Comparison of ENCODE assay signal across 26 cellular contexts in genomic region chr13:26370495-26370990, GRCh38.
DNase-seq lines count a peak whose midpoint lies in the region; ATAC-seq and TF ChIP-seq lines count a peak whose summit lies in the region.
"Had no signal": no experiment of that assay in that cellular context is flagged by ENCODE, and none has a peak within 500 bp of the region (broad histone marks: within the 10 kb centered on the region; RNA-seq: fewer than 3 reads in every experiment).

No MANE protein-coding gene starts in this region.

- ATAC-seq in IMR-90 (ENCODE audit: low read depth): peak; percentile 95
- ATAC-seq: GM12878 had no signal

- no CpG with 5 or more reads among the region's 2 CpGs for WGBS in IMR-90 (ENCODE audit: extremely low coverage in 2 of 2, insufficient read length in 1 of 2), 2 experiments
- WGBS in prostate gland: 48% methylated on average over 2 of the region's 2 CpGs

- H3K9me3 Mint-ChIP-seq in mesothelial cell of epicardium: no peaks in the 10 kb centered on the region
- H3K9me3 Mint-ChIP-seq: CD14-positive monocyte; CD4-positive, alpha-beta memory T cell; CD4-positive, CD25-positive, alpha-beta regulatory T cell; CD8-positive, alpha-beta memory T cell had no signal

- in situ Hi-C loops in IMR-90 (cut with MboI; ENCODE audit: low sequenced_read_pairs): no loop called here

- no peak overlapping the region for H2AK5ac ChIP-seq in IMR-90 (ENCODE audit: low read depth, low read length)

- H3K14ac ChIP-seq in IMR-90 (replicated peaks; ENCODE audit: low read depth, low read length): no peak overlapping the region

- BruUV-seq in IMR-90 (replicated peaks; lab: Mats Ljungman, UMichigan): no TSS peak

- no peaks in the 10 kb centered on the region for H4K20me1 ChIP-seq in IMR-90 (ENCODE audit: insufficient read depth, low read length)
- H4K20me1 ChIP-seq: BLaER1 had no signal

- H3K4me2 ChIP-seq in IMR-90 (ENCODE audit: low read depth, low read length): peak overlapping the region; percentile 57
- H3K4me2 ChIP-seq: BLaER1 had no signal

- peak overlapping the region; percentile 13 for H3K27ac Mint-ChIP-seq in mesothelial cell of epicardium
- H3K27ac Mint-ChIP-seq: CD14-positive monocyte had no signal

- H2BK5ac ChIP-seq in IMR-90 (ENCODE audit: low read depth, low read length, poor library complexity, severe bottlenecking): no peak overlapping the region

- no peak overlapping the region for H3K27ac ChIP-seq in IMR-90 (ENCODE audit: insufficient read depth, low read length)
- H3K27ac ChIP-seq in prostate gland: no peak overlapping the region
- H3K27ac ChIP-seq: BLaER1 had no signal

- peaks cover 15% of the 10 kb centered on the region for H3K4me1 Mint-ChIP-seq in mesothelial cell of epicardium
- H3K4me1 Mint-ChIP-seq: CD14-positive monocyte had no signal

- no peaks in the 10 kb centered on the region for H3K27me3 Mint-ChIP-seq in mesothelial cell of epicardium (ENCODE audit: low read depth)
- H3K27me3 Mint-ChIP-seq: CD4-positive, alpha-beta memory T cell; CD4-positive, CD25-positive, alpha-beta regulatory T cell; CD8-positive, alpha-beta memory T cell had no signal

- TF ChIP-seq POLR2A in IMR-90 (IDR thresholded peaks at IDR 0.05; ENCODE audit: low read depth, low read length): no peak
- TF ChIP-seq POLR2A in prostate gland (IDR thresholded peaks at IDR 0.05): no peak

- no peak overlapping the region for H4K8ac ChIP-seq in IMR-90 (ENCODE audit: low read depth in 2 of 2, low read length in 2 of 2)

- CTCF ChIA-PET in IMR-90 (lab: Yijun Ruan, JAX): interaction anchor here (0.6 kb wide), 1 partner anchor 68 kb away, joined by 6 read pairs; no protein-coding TSS in a partner anchor

- no peak overlapping the region for H4K91ac ChIP-seq in IMR-90 (ENCODE audit: insufficient read depth, low read depth, low read length)

- H3K9me1 ChIP-seq in IMR-90 (ENCODE audit: insufficient read depth, low read length): no peaks in the 10 kb centered on the region; the same call in 1 of the 2 replicates

- H3K27me3 ChIP-seq in IMR-90 (ENCODE audit: control insufficient read depth, insufficient read depth, low read length): no peaks in the 10 kb centered on the region
- H3K27me3 ChIP-seq in adipocyte (replicated peaks; ENCODE audit: control insufficient read depth, insufficient read depth, low read length): no peaks in the 10 kb centered on the region
- no peaks in the 10 kb centered on the region for H3K27me3 ChIP-seq in prostate gland (replicated peaks; ENCODE audit: insufficient read depth)
- H3K27me3 ChIP-seq: BE2C, BLaER1 had no signal

- no peak overlapping the region for H2AFZ ChIP-seq in IMR-90 (replicated peaks; ENCODE audit: low read length, poor library complexity)

- dilution Hi-C loops in IMR-90 (cut with HindIII; ENCODE audit: low sequenced_read_pairs, unreplicated experiment): no loop called here

- H3K9me3 ChIP-seq in IMR-90 (ENCODE audit: control insufficient read depth, insufficient read depth, low read length): no peaks in the 10 kb centered on the region
- H3K9me3 ChIP-seq in adipocyte (ENCODE audit: control insufficient read depth, low read length): no peaks in the 10 kb centered on the region
- no peaks in the 10 kb centered on the region for H3K9me3 ChIP-seq in prostate gland
- H3K9me3 ChIP-seq: BE2C, BLaER1 had no signal

- TF ChIP-seq RAD21 in IMR-90 (IDR thresholded peaks at IDR 0.05; ENCODE audit: low read length): no peak

- no peak overlapping the region for H3K4me3 Mint-ChIP-seq in mesothelial cell of epicardium
- H3K4me3 Mint-ChIP-seq: CD14-positive monocyte; CD4-positive, alpha-beta memory T cell; CD4-positive, CD25-positive, alpha-beta regulatory T cell had no signal

- no peak overlapping the region for H3K56ac ChIP-seq in IMR-90 (ENCODE audit: extremely low read depth, insufficient read depth, low read length)

- H3K79me1 ChIP-seq in IMR-90 (ENCODE audit: low read depth in 1 of 2, low read length in 2 of 2): no peaks in the 10 kb centered on the region; a peak in 1 of 4 replicates

- no peak overlapping the region for H4K5ac ChIP-seq in IMR-90 (ENCODE audit: low read depth, low read length)

- H3K23ac ChIP-seq in IMR-90 (ENCODE audit: low read depth, low read length): no peak overlapping the region

- no peak overlapping the region for H3K4ac ChIP-seq in IMR-90 (ENCODE audit: low read depth, low read length)

- H2BK120ac ChIP-seq in IMR-90 (ENCODE audit: low read depth, low read length): no peak overlapping the region

- no peak overlapping the region for H2AK9ac ChIP-seq in IMR-90 (replicated peaks; ENCODE audit: low read depth, low read length, poor library complexity)

- TF ChIP-seq CTCF in IMR-90 (conservative IDR thresholded peaks at IDR 0.05; ENCODE audit: low read depth, low read length) (no peak), mesothelial cell of epicardium (IDR thresholded peaks at IDR 0.05; ENCODE audit: unreplicated experiment) (no peak), prostate gland (IDR thresholded peaks at IDR 0.05) (no peak)

- H3K4me1 ChIP-seq in IMR-90 (ENCODE audit: control insufficient read depth, insufficient read depth, low read length) (no peaks in the 10 kb centered on the region; the same call in 1 of the 2 replicates), adipocyte (ENCODE audit: control insufficient read depth, insufficient read depth, low read length) (no peaks in the 10 kb centered on the region), prostate gland (replicated peaks) (no peaks in the 10 kb centered on the region)
- H3K4me1 ChIP-seq: BE2C had no signal

- H3K9ac ChIP-seq in IMR-90 (ENCODE audit: low read depth, low read length) (no peak overlapping the region), adipocyte (ENCODE audit: low read length) (no peak overlapping the region)
- H3K9ac ChIP-seq: BLaER1 had no signal

- H3K36me3 Mint-ChIP-seq in mesothelial cell of epicardium: peaks cover 5% of the 10 kb centered on the region

- H3K4me3 ChIP-seq in IMR-90 (ENCODE audit: insufficient read depth, low read depth, low read length) (no peak overlapping the region), adipocyte (ENCODE audit: low read length) (no peak overlapping the region), prostate gland (no peak overlapping the region)
- H3K4me3 ChIP-seq: BLaER1, GM12878 had no signal

- intact Hi-C loops in IMR-90 (cut with micrococcal nuclease): no loop called here
- intact Hi-C loops in prostate gland (cut with DNase I): no loop called here

- POLR2A ChIA-PET in IMR-90 (lab: Charles Lee; ENCODE audit: unreplicated experiment): no interaction called here

- H3K18ac ChIP-seq in IMR-90 (ENCODE audit: low read depth, low read length): no peak overlapping the region

- no peaks in the 10 kb centered on the region for H3K36me3 ChIP-seq in IMR-90 (ENCODE audit: control insufficient read depth, insufficient read depth, low read length)
- peaks cover 4% of the 10 kb centered on the region for H3K36me3 ChIP-seq in adipocyte (ENCODE audit: control insufficient read depth, insufficient read depth, low read length, severe bottlenecking)
- H3K36me3 ChIP-seq in prostate gland: no peaks in the 10 kb centered on the region
- H3K36me3 ChIP-seq: BE2C had no signal

- no peak overlapping the region for H2BK15ac ChIP-seq in IMR-90 (ENCODE audit: low read depth, low read length)

- H2BK20ac ChIP-seq in IMR-90 (ENCODE audit: low read depth, low read length): no peak overlapping the region

- DNase-seq in IMR-90 (peak; percentile 69), adipocyte (ENCODE audit: low read depth) (peak; percentile 3), iris pigment epithelial cell (ENCODE audit: low read depth) (peak; percentile 22), mesothelial cell of epicardium (ENCODE audit: low spot score in 2 of 2, unreplicated experiment in 2 of 2) (no peak), NCI-H748 treated with DMSO at 0.1 percent for 48 hours (lab: John Stamatoyannopoulos, UW) (no peak), AG08395 (ENCODE audit: low spot score) (no peak), prostate gland (ENCODE audit: low spot score) (no peak)
- no peak for DNase-seq in stimulated activated CD4-positive, alpha-beta T cell treated with anti-CD3 and anti-CD28 coated beads, Interleukin-4, amount 100 ng/mL, for 4 hours
- DNase-seq: 8988T; ACHN; BE2C; C1 segment of cervical spinal cord; CD4-positive, alpha-beta memory T cell; CD4-positive, CD25-positive, alpha-beta regulatory T cell; CD8-positive, alpha-beta memory T cell; COR-L47; DMS 273 treated with DMSO at 0.1 percent for 48 hours; DMS153; DMS53; DMS79; DND-41; EL; GDM1 had no signal

TF ChIP-seq in IMR-90, 13 proteins besides CTCF, POLR2A, EP300 and RAD21:
- TF ChIP-seq MXI1 (IDR thresholded peaks at IDR 0.05; ENCODE audit: borderline replicate concordance, low read depth, low read length) (no peak), RFX5 (IDR thresholded peaks at IDR 0.05; ENCODE audit: low read depth, low read length) (no peak), FOS (IDR thresholded peaks at IDR 0.05; ENCODE audit: low read depth, low read length) (no peak), CEBPB (IDR thresholded peaks at IDR 0.05; ENCODE audit: low read depth, low read length) (no peak), BHLHE40 (IDR thresholded peaks at IDR 0.05; ENCODE audit: low read depth, low read length) (no peak; the same call in 1 of the 2 replicates)
- TF ChIP-seq, protein P1, sequence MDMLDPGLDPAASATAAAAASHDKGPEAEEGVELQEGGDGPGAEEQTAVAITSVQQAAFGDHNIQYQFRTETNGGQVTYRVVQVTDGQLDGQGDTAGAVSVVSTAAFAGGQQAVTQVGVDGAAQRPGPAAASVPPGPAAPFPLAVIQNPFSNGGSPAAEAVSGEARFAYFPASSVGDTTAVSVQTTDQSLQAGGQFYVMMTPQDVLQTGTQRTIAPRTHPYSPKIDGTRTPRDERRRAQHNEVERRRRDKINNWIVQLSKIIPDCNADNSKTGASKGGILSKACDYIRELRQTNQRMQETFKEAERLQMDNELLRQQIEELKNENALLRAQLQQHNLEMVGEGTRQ (IDR thresholded peaks at IDR 0.05; ENCODE audit: low read depth, low read length): no peak

Comparison
In these comparisons a context has a peak if more than half of its experiments do, and no peak if none do; other contexts are left out.
1. DNase-seq: peak in IMR-90 (single experiment), adipocyte (single experiment) and iris pigment epithelial cell (single experiment); none in mesothelial cell of epicardium (0 of 2), NCI-H748 treated with DMSO at 0.1 percent for 48 hours (single experiment), AG08395 (single experiment), stimulated activated CD4-positive, alpha-beta T cell treated with anti-CD3 and anti-CD28 coated beads, Interleukin-4, amount 100 ng/mL, for 4 hours (0 of 2) and prostate gland (single experiment).